ENCODE assay signal across 16 cellular contexts in the genomic region with DNA sequence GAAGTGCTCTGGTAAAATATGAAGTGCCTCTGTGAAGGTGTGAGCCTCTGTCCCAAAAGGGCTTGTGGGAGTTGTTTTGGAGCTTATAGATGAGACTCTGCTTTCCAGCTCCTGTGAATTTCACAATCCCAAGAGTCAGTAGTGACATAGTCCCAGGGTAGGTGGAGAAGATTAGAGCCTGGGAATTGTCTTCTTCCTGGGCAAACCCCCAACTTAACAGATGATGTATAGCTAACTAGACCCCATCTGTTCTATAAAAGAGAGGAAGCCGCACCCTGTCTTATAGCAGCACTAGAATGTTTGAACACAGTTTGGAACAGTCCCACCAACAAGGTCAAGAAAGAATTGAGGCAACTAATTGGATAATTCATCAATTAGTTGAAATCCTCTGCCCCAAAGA.
A peak's percentile ranks its signal among the peaks of the same experiment; 100 is the strongest.
DNase-seq lines count a peak whose midpoint lies in the region; ATAC-seq and TF ChIP-seq lines count a peak whose summit lies in the region.
"Had no signal": no experiment of that assay in that cellular context is flagged by ENCODE, and none has a peak within 500 bp of the region (broad histone marks: within the 10 kb centered on the region; RNA-seq: fewer than 3 reads in every experiment).

No MANE protein-coding gene starts in this region.

- no peaks in the 10 kb centered on the region for H3K79me2 ChIP-seq in GM23248 (ENCODE audit: insufficient read depth)

- H3K4me1 ChIP-seq in GM23248 (ENCODE audit: insufficient read depth) = peaks cover 11% of the 10 kb centered on the region; the same call in 1 of the 2 replicates
- no peaks in the 10 kb centered on the region for H3K4me1 ChIP-seq in mesenchymal stem cell (ENCODE audit: control insufficient read depth, insufficient read depth, low read depth, low read length)
- H3K4me1 ChIP-seq in suprapubic skin = peaks cover 12% of the 10 kb centered on the region

- no peak overlapping the region for H2AK5ac ChIP-seq in mesenchymal stem cell (ENCODE audit: low read length, severe bottlenecking)

- H2AFZ ChIP-seq in GM23248 = no peak overlapping the region
- H2AFZ ChIP-seq in mesenchymal stem cell (ENCODE audit: low read depth, low read length) = no peak overlapping the region

- H3K14ac ChIP-seq in mesenchymal stem cell (ENCODE audit: low read length in 2 of 2) = no peak overlapping the region

- intact Hi-C loops in activated CD8-positive, alpha-beta T cell treated with anti-CD3 and anti-CD28 coated beads for 36 hours (cut with micrococcal nuclease) = no loop called here

- H3K9ac ChIP-seq in GM23248 = no peak overlapping the region
- H3K9ac ChIP-seq in mesenchymal stem cell (ENCODE audit: low read length) = no peak overlapping the region

- H4K8ac ChIP-seq in mesenchymal stem cell (ENCODE audit: low read length) = no peak overlapping the region

- no peaks in the 10 kb centered on the region for H4K20me1 ChIP-seq in GM23248 (ENCODE audit: insufficient read depth)

- WGBS in GM23248 (ENCODE audit: low coverage in 1 of 2, low lambda C conversion rate in 2 of 2, missing lambda C conversion rate in 2 of 2), 2 experiments = 96 to 100% methylated on average over 1 of the region's 1 CpG
- 100% methylated on average over 1 of the region's 1 CpG for WGBS in mesenchymal stem cell
- 93% methylated on average over 1 of the region's 1 CpG for WGBS in suprapubic skin

- H2BK5ac ChIP-seq in mesenchymal stem cell (ENCODE audit: low read depth, low read length, poor library complexity, severe bottlenecking) = no peak overlapping the region

- no peaks in the 10 kb centered on the region for H3K36me3 Mint-ChIP-seq in activated CD8-positive, alpha-beta T cell treated with anti-CD3 and anti-CD28 coated beads for 36 hours (ENCODE audit: low read depth)
- no peaks in the 10 kb centered on the region for H3K36me3 Mint-ChIP-seq in activated naive CD8-positive, alpha-beta T cell treated with anti-CD3 and anti-CD28 coated beads for 36 hours
- H3K36me3 Mint-ChIP-seq: IgD-negative memory B cell had no signal

- TF ChIP-seq CTCF in activated CD8-positive, alpha-beta T cell treated with anti-CD3 and anti-CD28 coated beads for 36 hours (IDR thresholded peaks at IDR 0.05) = no peak
- TF ChIP-seq CTCF in suprapubic skin (IDR thresholded peaks at IDR 0.05) = no peak

- no peaks in the 10 kb centered on the region for H3K79me1 ChIP-seq in mesenchymal stem cell (replicated peaks; ENCODE audit: low read length, poor library complexity, severe bottlenecking)

- peaks cover 6% of the 10 kb centered on the region for H3K27me3 Mint-ChIP-seq in activated CD8-positive, alpha-beta T cell treated with anti-CD3 and anti-CD28 coated beads for 36 hours
- no peaks in the 10 kb centered on the region for H3K27me3 Mint-ChIP-seq in activated naive CD8-positive, alpha-beta T cell treated with anti-CD3 and anti-CD28 coated beads for 36 hours
- H3K27me3 Mint-ChIP-seq: CD4-positive, alpha-beta T cell had no signal

- H3K4me3 ChIP-seq in GM23248 (no peak overlapping the region), mesenchymal stem cell (ENCODE audit: insufficient read depth in 1 of 2, low read depth in 1 of 2, low read length in 2 of 2) (no peak overlapping the region), suprapubic skin (no peak overlapping the region)

- H3K4me2 ChIP-seq in GM23248 (ENCODE audit: unreplicated experiment) (no peak overlapping the region), mesenchymal stem cell (ENCODE audit: low read length, poor library complexity, severe bottlenecking) (no peak overlapping the region)

- CTCF ChIA-PET in activated CD8-positive, alpha-beta T cell treated with anti-CD3 and anti-CD28 coated beads for 36 hours (lab: Charles Lee) = interaction anchor here (0.7 kb wide), 1 partner anchor 10 kb away, joined by 3 read pairs; no protein-coding TSS in a partner anchor

- H2BK12ac ChIP-seq in mesenchymal stem cell (ENCODE audit: low read length in 2 of 2) = no peak overlapping the region

- H4K91ac ChIP-seq in mesenchymal stem cell (ENCODE audit: low read length) = no peak overlapping the region

- H3K4ac ChIP-seq in mesenchymal stem cell (ENCODE audit: low read depth in 1 of 2, low read length in 2 of 2) = no peak overlapping the region

- H2BK120ac ChIP-seq in mesenchymal stem cell (ENCODE audit: low read depth, low read length) = peak overlapping the region; percentile 37

- no peaks in the 10 kb centered on the region for H3K9me3 ChIP-seq in GM23248 (ENCODE audit: low read depth)
- H3K9me3 ChIP-seq in mesenchymal stem cell (ENCODE audit: control insufficient read depth, low read length) = no peaks in the 10 kb centered on the region
- H3K9me3 ChIP-seq in suprapubic skin = no peaks in the 10 kb centered on the region

- in situ Hi-C loops in GM23248 (cut with MboI) = no loop called here

- H3K36me3 ChIP-seq in GM23248 (ENCODE audit: low read depth) (no peaks in the 10 kb centered on the region), mesenchymal stem cell (ENCODE audit: control insufficient read depth in 1 of 2, insufficient read depth in 2 of 2, low read depth in 1 of 2, low read length in 2 of 2) (no peaks in the 10 kb centered on the region), suprapubic skin (no peaks in the 10 kb centered on the region)

- H3K27me3 ChIP-seq in GM23248 (replicated peaks; ENCODE audit: insufficient read depth) (no peaks in the 10 kb centered on the region), mesenchymal stem cell (ENCODE audit: control insufficient read depth in 1 of 2, insufficient read depth in 1 of 2, low read length in 2 of 2) (no peaks in the 10 kb centered on the region), suprapubic skin (no peaks in the 10 kb centered on the region)

- no peak overlapping the region for H3K23ac ChIP-seq in mesenchymal stem cell (ENCODE audit: low read length in 2 of 2)

- TF ChIP-seq EP300 in suprapubic skin (IDR thresholded peaks at IDR 0.05) = no peak

- H3F3A ChIP-seq in GM23248 (ENCODE audit: insufficient read depth) = no peaks in the 10 kb centered on the region

- H2BK15ac ChIP-seq in mesenchymal stem cell (ENCODE audit: low read depth, poor library complexity, severe bottlenecking) = no peak overlapping the region

- DNase-seq in GM23248 = peak; percentile 10
- peak; percentile 18 for DNase-seq in NCI-H524 treated with DMSO at 0.1 percent for 48 hours (lab: John Stamatoyannopoulos, UW)
- DNase-seq in mesenchymal stem cell = peak; percentile 17
- DNase-seq in activated CD8-positive, alpha-beta T cell treated with anti-CD3 and anti-CD28 coated beads for 36 hours = no peak
- DNase-seq in suprapubic skin (ENCODE audit: low spot score in 2 of 2) = no peak
- no peak for DNase-seq in activated naive CD8-positive, alpha-beta T cell treated with anti-CD3 and anti-CD28 coated beads for 36 hours
- DNase-seq: C1 segment of cervical spinal cord; Calu3; CD4-positive, alpha-beta T cell; DND-41; GDM1; GOT3; H9 had no signal

- H3K4me1 Mint-ChIP-seq in activated CD8-positive, alpha-beta T cell treated with anti-CD3 and anti-CD28 coated beads for 36 hours (ENCODE audit: low read depth) = no peaks in the 10 kb centered on the region
- H3K4me1 Mint-ChIP-seq in activated naive CD8-positive, alpha-beta T cell treated with anti-CD3 and anti-CD28 coated beads for 36 hours = no peaks in the 10 kb centered on the region
- H3K4me1 Mint-ChIP-seq: B cell, IgD-negative memory B cell had no signal

- POLR2A ChIA-PET in activated CD8-positive, alpha-beta T cell treated with anti-CD3 and anti-CD28 coated beads for 36 hours (lab: Charles Lee) = no interaction called here

- H3K27ac ChIP-seq in GM23248 (no peak overlapping the region), mesenchymal stem cell (ENCODE audit: low read length, poor library complexity, severe bottlenecking) (no peak overlapping the region), suprapubic skin (no peak overlapping the region)

- no peak overlapping the region for H3K18ac ChIP-seq in mesenchymal stem cell (ENCODE audit: low read depth in 1 of 2, low read length in 2 of 2)

- no peaks in the 10 kb centered on the region for H3K9me2 ChIP-seq in GM23248 (ENCODE audit: insufficient read depth)

- no peak for ATAC-seq in activated CD8-positive, alpha-beta T cell treated with anti-CD3 and anti-CD28 coated beads for 36 hours
- no peak for ATAC-seq in GM18498 (IDR thresholded peaks at IDR 0.05; ENCODE audit: unreplicated experiment)

- no peak overlapping the region for H3K4me3 Mint-ChIP-seq in activated CD8-positive, alpha-beta T cell treated with anti-CD3 and anti-CD28 coated beads for 36 hours
- H3K4me3 Mint-ChIP-seq in activated naive CD8-positive, alpha-beta T cell treated with anti-CD3 and anti-CD28 coated beads for 36 hours = no peak overlapping the region
- H3K4me3 Mint-ChIP-seq: B cell; CD4-positive, alpha-beta T cell; H9; IgD-negative memory B cell had no signal

- no peak overlapping the region for H3K27ac Mint-ChIP-seq in activated CD8-positive, alpha-beta T cell treated with anti-CD3 and anti-CD28 coated beads for 36 hours
- no peak overlapping the region for H3K27ac Mint-ChIP-seq in activated naive CD8-positive, alpha-beta T cell treated with anti-CD3 and anti-CD28 coated beads for 36 hours
- H3K27ac Mint-ChIP-seq: B cell; CD4-positive, alpha-beta T cell; IgD-negative memory B cell had no signal

- H3K9me3 Mint-ChIP-seq in activated CD8-positive, alpha-beta T cell treated with anti-CD3 and anti-CD28 coated beads for 36 hours = no peaks in the 10 kb centered on the region
- no peaks in the 10 kb centered on the region for H3K9me3 Mint-ChIP-seq in activated naive CD8-positive, alpha-beta T cell treated with anti-CD3 and anti-CD28 coated beads for 36 hours
- H3K9me3 Mint-ChIP-seq: CD4-positive, alpha-beta T cell; H9; IgD-negative memory B cell had no signal

- no peak for TF ChIP-seq POLR2A in suprapubic skin (IDR thresholded peaks at IDR 0.05)

Comparison
In these comparisons a context has a peak if more than half of its experiments do, and no peak if none do; other contexts are left out.
1. DNase-seq: peak in GM23248 (single experiment), NCI-H524 treated with DMSO at 0.1 percent for 48 hours (single experiment) and mesenchymal stem cell (single experiment); none in activated CD8-positive, alpha-beta T cell treated with anti-CD3 and anti-CD28 coated beads for 36 hours (single experiment), suprapubic skin (0 of 2) and activated naive CD8-positive, alpha-beta T cell treated with anti-CD3 and anti-CD28 coated beads for 36 hours (single experiment).